In the genomic region with DNA sequence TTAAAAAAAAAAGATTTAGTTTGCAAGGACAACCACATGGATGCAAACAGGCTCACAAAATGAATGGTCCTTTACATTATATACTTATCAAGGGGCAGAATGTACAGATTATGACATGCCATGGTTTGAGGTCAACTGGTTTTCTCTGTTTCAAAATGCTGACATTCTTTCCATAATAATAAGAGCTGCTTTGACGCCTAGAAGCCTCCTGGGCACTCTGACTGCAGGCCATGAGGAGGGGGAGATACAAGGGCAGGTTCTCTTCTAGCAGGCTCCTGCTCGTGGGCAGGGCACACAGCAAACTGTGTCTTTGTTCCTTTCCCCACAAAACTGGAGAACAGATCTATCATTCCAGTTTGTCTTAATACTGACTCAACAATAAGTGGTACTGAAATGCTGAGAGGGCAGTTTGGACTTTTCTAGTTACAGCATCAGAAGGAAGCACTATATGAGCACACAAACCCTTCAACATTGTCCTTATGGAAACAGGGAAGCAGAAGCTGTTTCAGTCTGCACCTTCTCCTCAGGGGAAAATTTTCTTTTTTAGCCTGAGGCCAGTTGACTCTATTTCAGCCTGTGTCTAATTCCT, we compare ENCODE assay signal across 21 cellular contexts.
A peak's percentile ranks its signal among the peaks of the same experiment; 100 is the strongest.
DNase-seq lines count a peak whose midpoint lies in the region; ATAC-seq, FAIRE-seq and TF ChIP-seq lines count a peak whose summit lies in the region.
"Had no signal": no experiment of that assay in that cellular context is flagged by ENCODE, and none has a peak within 500 bp of the region (broad histone marks: within the 10 kb centered on the region; RNA-seq: fewer than 3 reads in every experiment).

No MANE protein-coding gene starts in this region.

- whole genome bisulfite sequencing in A549 (ENCODE audit: missing lambda C conversion rate), result 33% methylated on average over 2 of the region's 2 CpGs

- FAIRE-seq in A549 (lab: Jason Lieb, UNC), result no peak
- FAIRE-seq: GM12891, GM18507 had no signal

- ATAC-seq in A549 (no peak), GM18907 (IDR thresholded peaks at IDR 0.05; ENCODE audit: unreplicated experiment) (no peak), GM19023 (IDR thresholded peaks at IDR 0.05; ENCODE audit: unreplicated experiment) (no peak), GM18511 (IDR thresholded peaks at IDR 0.05; ENCODE audit: unreplicated experiment) (no peak)
- ATAC-seq: GM23338, HCT116 had no signal

- TF ChIP-seq EP300 in A549 (IDR thresholded peaks at IDR 0.05), result no peak

- in situ Hi-C loops in SK-MEL-5 (cut with HindIII; ENCODE audit: low pct_unique_long_range_greater_than_20kb, low sequenced_read_pairs), result no loop called here

- TF ChIP-seq RAD21 in A549 (conservative IDR thresholded peaks at IDR 0.05 in 1 of 2, IDR thresholded peaks at IDR 0.05 in 1 of 2), result no peak

- DNase-seq in A549 (ENCODE audit: low read depth in 1 of 2, low spot score in 1 of 2) (no peak), NCI-H146 (lab: John Stamatoyannopoulos, UW) (peak; percentile 13), SK-MEL-5 (ENCODE audit: low read depth, low spot score) (peak; percentile 22), foreskin melanocyte (peak; percentile 90), NCI-H2171 treated with DMSO at 0.1 percent for 48 hours (lab: John Stamatoyannopoulos, UW) (no peak)
- DNase-seq: 8988T; C1 segment of cervical spinal cord; Calu3; CD4-positive, alpha-beta memory T cell; COR-L47; DMS53; DMS79 treated with DMSO at 0.1 percent for 48 hours; GF-D8; H9 had no signal

- H3K4me2 ChIP-seq in A549, result no peak overlapping the region
- H3K4me2 ChIP-seq: GM23338 had no signal

- no peaks in the 10 kb centered on the region for H3K4me1 ChIP-seq in A549

- no peak overlapping the region for H3K4me3 ChIP-seq in A549
- H3K4me3 ChIP-seq: GM23338 had no signal

- TF ChIP-seq CTCF in A549 (IDR thresholded peaks at IDR 0.05), result no peak

- no peak for TF ChIP-seq POLR2A in A549 (IDR thresholded peaks at IDR 0.05; ENCODE audit: low read length)

- POLR2A ChIA-PET in A549 (lab: Yijun Ruan, JAX), result no interaction called here

- 0 out of 3 replicates have a peak, but pooled peaks cover 2% of the 10 kb centered on the region for H3K9me3 ChIP-seq in A549

- CTCF ChIA-PET in A549 (lab: Yijun Ruan, JAX), result interaction anchor here (0.9 kb wide), 1 partner anchor 13 kb away, joined by 3 read pairs; no protein-coding TSS in a partner anchor

- no peak overlapping the region for H3K27ac ChIP-seq in A549

TF ChIP-seq in A549, 52 proteins besides CTCF, POLR2A, EP300 and RAD21:
- peak; percentile 53 for TF ChIP-seq MAFK (IDR thresholded peaks at IDR 0.05; ENCODE audit: partially characterized antibody)
- TF ChIP-seq EHMT2 (IDR thresholded peaks at IDR 0.05; ENCODE audit: low read depth), result no peak
- no peak for TF ChIP-seq CEBPB (IDR thresholded peaks at IDR 0.05)
- TF ChIP-seq RARB (CRISPR knock-in tag; IDR thresholded peaks at IDR 0.05), result no peak
- TF ChIP-seq, protein P1, sequence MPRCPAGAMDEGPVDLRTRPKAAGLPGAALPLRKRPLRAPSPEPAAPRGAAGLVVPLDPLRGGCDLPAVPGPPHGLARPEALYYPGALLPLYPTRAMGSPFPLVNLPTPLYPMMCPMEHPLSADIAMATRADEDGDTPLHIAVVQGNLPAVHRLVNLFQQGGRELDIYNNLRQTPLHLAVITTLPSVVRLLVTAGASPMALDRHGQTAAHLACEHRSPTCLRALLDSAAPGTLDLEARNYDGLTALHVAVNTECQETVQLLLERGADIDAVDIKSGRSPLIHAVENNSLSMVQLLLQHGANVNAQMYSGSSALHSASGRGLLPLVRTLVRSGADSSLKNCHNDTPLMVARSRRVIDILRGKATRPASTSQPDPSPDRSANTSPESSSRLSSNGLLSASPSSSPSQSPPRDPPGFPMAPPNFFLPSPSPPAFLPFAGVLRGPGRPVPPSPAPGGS (IDR thresholded peaks at IDR 0.05), result no peak
- TF ChIP-seq JUN (IDR thresholded peaks at IDR 0.05), result no peak
TF ChIP-seq in A549: peak in this region for 1.

Comparison
In these comparisons a context has a peak if more than half of its experiments do, and no peak if none do; other contexts are left out.
1. DNase-seq: peak in NCI-H146 (single experiment), SK-MEL-5 (single experiment) and foreskin melanocyte (single experiment); none in A549 (0 of 2) and NCI-H2171 treated with DMSO at 0.1 percent for 48 hours (single experiment).